In genomic region chr9:131423171-131423581, GRCh38 we compare ENCODE assay signal across 1 cellular context.
TF ChIP-seq lines count a peak whose summit lies in the region.

No MANE protein-coding gene starts in this region.

TF ChIP-seq in GM12878, 131 proteins besides CTCF, POLR2A, EP300 and RAD21 (continued from another document):
- TF ChIP-seq CUX1 (IDR thresholded peaks at IDR 0.05; ENCODE audit: insufficient replicate concordance, low read depth, low read length) = no peak
- no peak for TF ChIP-seq RCOR1 (conservative IDR thresholded peaks at IDR 0.05; ENCODE audit: low read depth, low read length)
- no peak for TF ChIP-seq HDGF (IDR thresholded peaks at IDR 0.05)
- no peak for TF ChIP-seq ETV6 (conservative IDR thresholded peaks at IDR 0.05 in 1 of 2, IDR thresholded peaks at IDR 0.05 in 1 of 2; ENCODE audit: borderline replicate concordance in 1 of 2, low read depth in 1 of 2)
- TF ChIP-seq NFIC (IDR thresholded peaks at IDR 0.05; ENCODE audit: low read depth, low read length) = no peak
